In genomic region chr15:56034514-56034913, GRCh38 we compare ENCODE assay signal across 16 cellular contexts.
"Had no signal": no experiment of that assay in that cellular context is flagged by ENCODE, and none has a peak within 500 bp of the region (broad histone marks: within the 10 kb centered on the region; RNA-seq: fewer than 3 reads in every experiment).

No MANE protein-coding gene starts in this region.

- H3K4me1 ChIP-seq: body of pancreas, psoas muscle, testis, upper lobe of right lung had no signal

- H3K27ac Mint-ChIP-seq: T-helper 1 cell treated with Interleukin-12 subunit alpha and Interleukin-12 subunit beta and Interleukin-4 antibody, amounts not matched to agents 30 μg/mL and 1 μg/mL, for 36 hours had no signal

- H3K27ac ChIP-seq: body of pancreas, psoas muscle, SJCRH30, skin epidermis, testis, upper lobe of right lung, WERI-Rb-1 had no signal

- H3K36me3 ChIP-seq: SJCRH30, upper lobe of right lung, WERI-Rb-1 had no signal

- H3K9me3 ChIP-seq: body of pancreas, psoas muscle, SJCRH30, testis, upper lobe of right lung had no signal

- H3K27me3 ChIP-seq: body of pancreas, SJCRH30, testis, upper lobe of right lung had no signal

- DNase-seq: activated CD4-positive, alpha-beta T cell treated with anti-CD3 and anti-CD28 coated beads for 1 hour; activated effector memory CD4-positive, alpha-beta T cell treated with Interleukin-2 at 50 U/mL for 16 hours; activated naive CD4-positive, alpha-beta T cell treated with anti-CD3 and anti-CD28 coated beads, Interleukin-2, amount 50 U/mL, for 16 hours; body of pancreas; dermis blood vessel endothelial cell; effector memory CD4-positive, alpha-beta T cell; mesendoderm; psoas muscle; right cardiac atrium; SJCRH30; testis; upper lobe of right lung; WERI-Rb-1 had no signal

- H3K4me3 ChIP-seq: body of pancreas, psoas muscle, SJCRH30, skin epidermis, testis, upper lobe of right lung had no signal

- ATAC-seq: body of pancreas, psoas muscle, right cardiac atrium, upper lobe of right lung had no signal

- H3K4me3 Mint-ChIP-seq: neural crest cell; T-helper 1 cell treated with Interleukin-12 subunit alpha and Interleukin-12 subunit beta and Interleukin-4 antibody, amounts not matched to agents 30 μg/mL and 1 μg/mL, for 36 hours had no signal
